8 cellular contexts compared by ENCODE assay signal in genomic region chr11:94933225-94934130, GRCh38. TPM values are rescaled to one million over a fixed set of nuclear protein-coding genes. Genes with fewer than 3 reads are reported as not detected.
DNase-seq lines count a peak whose midpoint lies in the region; ATAC-seq, FAIRE-seq and TF ChIP-seq lines count a peak whose summit lies in the region.

No MANE protein-coding gene starts in this region.

- FAIRE-seq in islet of Langerhans (lab: Jason Lieb, UNC), result peak; percentile 84

- peaks cover 42% of the 10 kb centered on the region for H3K4me1 Mint-ChIP-seq in brain

- ATAC-seq in GM21390 (IDR thresholded peaks at IDR 0.05; ENCODE audit: unreplicated experiment) (no peak), GM18861 (IDR thresholded peaks at IDR 0.05; ENCODE audit: unreplicated experiment) (no peak), HG03439 (IDR thresholded peaks at IDR 0.05; ENCODE audit: unreplicated experiment) (no peak)

- no peak overlapping the region for H3K4me3 ChIP-seq in HFF-Myc (replicated peaks; ENCODE audit: low read depth, low read length)

- peaks cover 0 to 4% (median 0%) of the 10 kb centered on the region in 5 experiments for H3K9me3 Mint-ChIP-seq in brain

- peak overlapping the region in 3 of 5 experiments; percentile 2 to 31 (median 12) for H3K4me3 Mint-ChIP-seq in brain

- peaks cover 4% of the 10 kb centered on the region for H3K27me3 Mint-ChIP-seq in brain

- DNase-seq in HFF-Myc (ENCODE audit: extremely low read depth, low read depth), result peak; percentile 99
- DNase-seq in stromal cell of bone marrow (ENCODE audit: low read depth), result peak; percentile 96
- no peak for DNase-seq in iPS-NIHi11 (ENCODE audit: low spot score)

- peak overlapping the region; percentile 23 to 93 (median 81) for H3K27ac Mint-ChIP-seq in brain

- H3K36me3 Mint-ChIP-seq in brain, result no peaks in the 10 kb centered on the region

- TF ChIP-seq CTCF in HFF-Myc (IDR thresholded peaks at IDR 0.05; ENCODE audit: low read depth, low read length, missing control alignments) (no peak), brain (conservative IDR thresholded peaks at IDR 0.05) (no peak)

RNA-seq across cellular contexts. Expression of gene CWC15, which starts 39.9 kb away (rescaled TPM):
- polyA plus RNA-seq in brain (ENCODE audit: insufficient read depth, low read depth, low replicate concordance), result 38.2 TPM

RNA-seq across cellular contexts. Expression of gene KDM4D, which starts 40.0 kb away (rescaled TPM):
- polyA plus RNA-seq in brain (ENCODE audit: insufficient read depth, low read depth, low replicate concordance), result 1.1 TPM
